ENCODE assay signal across 1 cellular context in the genomic region with DNA sequence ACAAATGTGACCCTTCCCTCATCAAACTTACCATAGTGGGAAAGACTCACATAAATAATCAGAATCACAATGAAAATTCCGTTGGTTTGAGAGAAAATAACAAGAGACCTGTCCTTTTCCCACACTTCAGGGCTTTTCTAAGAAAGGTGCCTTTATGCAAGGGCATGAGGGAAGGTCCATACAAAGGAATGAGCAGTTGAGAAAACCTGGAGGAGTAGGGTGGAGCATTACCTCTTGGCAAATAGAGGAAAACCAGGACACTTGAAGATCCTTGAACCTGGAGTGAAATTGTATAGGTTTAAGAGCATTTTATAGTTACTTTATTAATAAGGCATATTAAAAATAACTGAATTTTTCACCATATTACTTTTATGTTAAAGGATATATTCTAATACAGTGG.
TF ChIP-seq lines count a peak whose summit lies in the region.

No MANE protein-coding gene starts in this region.

TF ChIP-seq in GM23338, 12 proteins besides CTCF, POLR2A, EP300 and RAD21 (continued from another document):
- no peak for TF ChIP-seq EZH2 (IDR thresholded peaks at IDR 0.05; ENCODE audit: low read depth, unreplicated experiment)
- no peak for TF ChIP-seq CREB1 (CRISPR knock-in tag; IDR thresholded peaks at IDR 0.05; ENCODE audit: low read depth)
